In genomic region chr3:39412668-39413260, GRCh38 we compare ENCODE assay signal across 25 cellular contexts. TPM values are rescaled to one million over a fixed set of nuclear protein-coding genes. Genes with fewer than 3 reads are reported as not detected.
DNase-seq lines count a peak whose midpoint lies in the region; ATAC-seq and TF ChIP-seq lines count a peak whose summit lies in the region.
"Had no signal": no experiment of that assay in that cellular context is flagged by ENCODE, and none has a peak within 500 bp of the region (broad histone marks: within the 10 kb centered on the region; RNA-seq: fewer than 3 reads in every experiment).

No MANE protein-coding gene starts in this region.

- peak overlapping the region; percentile 34 for H3K4me3 Mint-ChIP-seq in activated naive CD8-positive, alpha-beta T cell
- peak overlapping the region; percentile 14 for H3K4me3 Mint-ChIP-seq in progenitor cell of endocrine pancreas (ENCODE audit: low read depth)
- H3K4me3 Mint-ChIP-seq: immature natural killer cell, neural progenitor cell had no signal

- TF ChIP-seq CTCF in progenitor cell of endocrine pancreas (IDR thresholded peaks at IDR 0.05; ENCODE audit: unreplicated experiment) (no peak), transverse colon (IDR thresholded peaks at IDR 0.05) (no peak)

- peaks cover 44% of the 10 kb centered on the region for H3K4me1 Mint-ChIP-seq in activated naive CD8-positive, alpha-beta T cell (ENCODE audit: low read depth)
- H3K4me1 Mint-ChIP-seq in progenitor cell of endocrine pancreas (ENCODE audit: low read depth): peaks cover 11% of the 10 kb centered on the region

- H3K4me3 ChIP-seq in HUES48 (ENCODE audit: low read depth, low read length) (no peak overlapping the region), transverse colon (no peak overlapping the region)
- H3K4me3 ChIP-seq: left lung, neural progenitor cell, skin epidermis had no signal

- H3K9me3 ChIP-seq in HUES48 (ENCODE audit: control insufficient read depth, insufficient read depth, low read length): no peaks in the 10 kb centered on the region
- H3K9me3 ChIP-seq in transverse colon: no peaks in the 10 kb centered on the region
- H3K9me3 ChIP-seq: left lung had no signal

- ATAC-seq in sciatic nerve: no peak
- ATAC-seq: left lung had no signal

- 81 to 83% methylated on average over 6 to 9 of the region's 9 CpGs for WGBS in transverse colon (ENCODE audit: low coverage in 1 of 2), 2 donors

- TF ChIP-seq POLR2A in transverse colon (IDR thresholded peaks at IDR 0.05): no peak

- in situ Hi-C loops in transverse colon (cut with MboI; ENCODE audit: low pct_ligation_motif_present in 1 of 4, low pct_unique_long_range_greater_than_20kb in 1 of 4, low sequenced_read_pairs in 3 of 4): loop anchor here in 1 of 4 donors (25.0 kb wide), 1 partner anchor 900 kb away; the partner anchor contains the start of gene EIF1B

- H3K36me3 Mint-ChIP-seq in activated naive CD8-positive, alpha-beta T cell: peaks cover 17% of the 10 kb centered on the region
- peaks cover 34% of the 10 kb centered on the region for H3K36me3 Mint-ChIP-seq in progenitor cell of endocrine pancreas (ENCODE audit: insufficient read depth)

- intact Hi-C loops in transverse colon (cut with DNase I; ENCODE audit: low total_unique reads) (no loop called here), sciatic nerve (cut with DNase I) (loop anchor here (10.0 kb wide), 1 partner anchor 902 kb away; no protein-coding TSS in a partner anchor)

- peak overlapping the region; percentile 30 for H3K27ac ChIP-seq in HUES48 (ENCODE audit: low read depth, low read length)
- no peak overlapping the region for H3K27ac ChIP-seq in transverse colon
- H3K27ac ChIP-seq: left lung, skin epidermis had no signal

- H3K36me3 ChIP-seq in HUES48 (ENCODE audit: control insufficient read depth, insufficient read depth, low read length) (peaks cover 64% of the 10 kb centered on the region), transverse colon (peaks cover 0 to 45% (median 20%) of the 10 kb centered on the region in 4 donors)

- DNase-seq in activated CD8-positive, alpha-beta memory T cell treated with anti-CD3 and anti-CD28 coated beads, Interleukin-2, amount 50 U/mL, for 48 hours: peak; percentile 55
- DNase-seq in activated CD8-positive, alpha-beta memory T cell treated with anti-CD3 and anti-CD28 coated beads, Interleukin-2, amount 50 U/mL, for 4 hours: no peak
- no peak for DNase-seq in progenitor cell of endocrine pancreas (ENCODE audit: low spot score, unreplicated experiment)
- DNase-seq in transverse colon: no peak
- no peak for DNase-seq in sciatic nerve (ENCODE audit: low spot score)
- DNase-seq in HuH-7.5 (ENCODE audit: low spot score): no peak
- DNase-seq: ACHN; activated CD4-positive, alpha-beta T cell treated with anti-CD3 and anti-CD28 coated beads, Interleukin-2, amount 50 U/mL, for 4 hours; C1 segment of cervical spinal cord; caudate nucleus; immature natural killer cell; IMR-90; left lung; midbrain; NCI-H1417 treated with DMSO at 0.1 percent for 48 hours; RPMI8226; stimulated activated CD4-positive, alpha-beta T cell treated with anti-CD3 and anti-CD28 coated beads, Interleukin-2, amount 100 ng/mL, for 48 hours had no signal

- no peaks in the 10 kb centered on the region for H3K9me3 Mint-ChIP-seq in activated naive CD8-positive, alpha-beta T cell (ENCODE audit: low read depth)
- no peaks in the 10 kb centered on the region for H3K9me3 Mint-ChIP-seq in progenitor cell of endocrine pancreas (ENCODE audit: low read depth)
- H3K9me3 Mint-ChIP-seq: immature natural killer cell, neural progenitor cell had no signal

- TF ChIP-seq EP300 in transverse colon (IDR thresholded peaks at IDR 0.05; ENCODE audit: low read depth): no peak

- H3K27ac Mint-ChIP-seq in activated naive CD8-positive, alpha-beta T cell: no peak overlapping the region
- H3K27ac Mint-ChIP-seq in progenitor cell of endocrine pancreas: peak overlapping the region; percentile 48
- H3K27ac Mint-ChIP-seq: neural progenitor cell had no signal

- no peak overlapping the region for H3K9ac ChIP-seq in HUES48 (ENCODE audit: low read depth, low read length)
- H3K9ac ChIP-seq: neural progenitor cell had no signal

- no peaks in the 10 kb centered on the region for H3K27me3 Mint-ChIP-seq in activated naive CD8-positive, alpha-beta T cell
- H3K27me3 Mint-ChIP-seq in progenitor cell of endocrine pancreas: no peaks in the 10 kb centered on the region

- H3K4me1 ChIP-seq in HUES48 (ENCODE audit: control insufficient read depth, insufficient read depth, low read length): peaks cover 11% of the 10 kb centered on the region; the same call in 1 of the 2 replicates
- H3K4me1 ChIP-seq in transverse colon: peaks cover 5 to 37% (median 21%) of the 10 kb centered on the region in 4 donors

- H3K27me3 ChIP-seq in HUES48 (ENCODE audit: control insufficient read depth, insufficient read depth, low read length): no peaks in the 10 kb centered on the region
- no peaks in the 10 kb centered on the region for H3K27me3 ChIP-seq in transverse colon
- H3K27me3 ChIP-seq: left lung had no signal

RNA-seq across cellular contexts. Expression of gene RPSA, which starts 6.2 kb away (rescaled TPM):
- total RNA-seq in progenitor cell of endocrine pancreas: 1,289 and 1,295 TPM in 2 replicates
- 1,000 to 10,000 TPM in 1 of 4 donors, 100 to 1,000 TPM in 3; 460 to 1,003 (median 843) TPM for total RNA-seq in transverse colon
- 447 TPM for total RNA-seq in sciatic nerve

RNA-seq across cellular contexts. Expression of gene SLC25A38, which starts 29.6 kb away (rescaled TPM):
- total RNA-seq in progenitor cell of endocrine pancreas: 34.6 and 38.0 TPM in 2 replicates
- 10 to 100 TPM; 10.5 to 61.7 (median 40.4) TPM for total RNA-seq in transverse colon
- 20.4 TPM for total RNA-seq in sciatic nerve

RNA-seq across cellular contexts. Expression of gene MOBP, which starts 54.7 kb away (rescaled TPM):
- not detected in 2 replicates for total RNA-seq in progenitor cell of endocrine pancreas
- 1 to 10 TPM in 2 of 4 donors, under 1 TPM in 1, not detected in 1; 0.27 to 5.2 (median 1.3) TPM for total RNA-seq in transverse colon
- total RNA-seq in sciatic nerve: 3.8 TPM
- total RNA-seq: dermis blood vessel endothelial cell, fibroblast of villous mesenchyme, G401, IMR-90, ureter had no signal
